Comparison of ENCODE assay signal across 4 cellular contexts in the genomic region with DNA sequence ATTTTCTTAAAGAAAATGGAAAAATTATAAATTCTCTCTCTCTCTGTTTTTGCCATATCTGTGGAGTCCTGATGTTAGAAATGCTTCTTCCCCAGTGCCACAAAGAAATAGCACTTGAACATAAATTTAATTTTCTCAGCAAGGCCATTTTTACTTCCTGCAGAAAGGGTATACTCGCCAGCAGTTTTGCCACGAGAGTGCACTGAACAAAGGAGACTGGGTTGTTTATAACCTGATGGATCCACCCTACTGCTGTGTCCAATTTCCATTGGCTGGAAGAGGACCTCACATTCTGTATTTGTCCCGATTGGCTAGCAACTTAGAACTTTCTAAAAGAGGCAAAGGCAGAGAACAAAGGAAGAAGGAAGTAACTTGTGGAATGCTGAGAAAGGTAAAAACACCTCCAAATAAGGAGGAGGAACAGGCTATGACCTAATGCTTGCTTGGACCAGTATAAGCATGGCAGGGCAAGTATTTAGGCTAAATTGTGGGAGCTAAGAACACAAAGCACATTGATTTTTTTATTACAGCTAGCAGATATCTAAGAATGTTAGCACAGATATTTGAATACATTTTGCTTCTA. TPM values are rescaled to one million over a fixed set of nuclear protein-coding genes. Genes with fewer than 3 reads are reported as not detected.
"Had no signal": no experiment of that assay in that cellular context is flagged by ENCODE, and none has a peak within 500 bp of the region (broad histone marks: within the 10 kb centered on the region; RNA-seq: fewer than 3 reads in every experiment).

No MANE protein-coding gene starts in this region.

RNA-seq across cellular contexts. Expression of gene ACTN3, which starts 36.0 kb away (rescaled TPM):
- total RNA-seq: HT1080, M059J, Right ventricle myocardium superior, SJSA1 had no signal
